18 cellular contexts compared by ENCODE assay signal in the genomic region with DNA sequence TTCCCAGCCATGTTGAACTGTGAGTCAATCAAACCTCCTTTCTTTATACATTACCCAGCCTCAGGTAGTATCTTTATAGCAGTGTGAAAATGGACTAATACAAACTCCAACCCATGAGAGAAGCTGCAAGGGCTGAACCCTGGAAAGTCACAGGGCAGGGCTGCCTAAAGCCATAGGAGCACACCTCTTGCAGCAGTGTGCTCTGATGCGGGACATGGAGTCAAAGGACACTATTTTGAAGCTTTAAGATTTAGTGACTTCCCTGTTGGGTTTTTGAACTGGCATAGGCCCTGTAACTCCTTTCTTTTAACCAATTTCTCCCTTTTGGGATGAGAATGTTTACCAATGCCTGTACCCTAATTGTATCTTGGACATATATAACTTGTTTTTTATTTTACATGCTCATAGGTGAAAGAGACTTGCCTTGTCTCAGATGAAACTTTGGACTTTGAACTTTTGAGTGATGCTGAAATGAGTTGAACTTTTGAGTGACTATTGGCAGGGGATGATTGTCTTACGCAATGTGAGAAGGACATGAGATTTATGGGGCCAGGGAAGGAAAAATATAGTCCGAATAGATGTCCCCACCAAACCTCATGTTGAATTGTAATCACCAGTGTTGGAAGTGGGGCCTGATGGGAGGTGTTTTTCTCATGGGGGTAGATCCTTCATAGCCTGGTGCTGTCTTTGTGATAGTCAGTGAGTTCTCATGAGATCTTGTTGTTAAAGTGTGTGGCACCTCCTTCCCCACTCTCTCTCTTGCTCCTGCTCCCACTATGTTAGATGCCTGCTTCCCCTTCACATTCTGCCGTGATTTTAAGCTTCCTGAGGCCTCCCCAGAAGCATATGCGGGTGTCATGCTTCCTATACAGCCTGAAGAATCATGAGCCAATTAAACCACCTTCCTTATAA.
DNase-seq lines count a peak whose midpoint lies in the region; ATAC-seq, FAIRE-seq and TF ChIP-seq lines count a peak whose summit lies in the region.
"Had no signal": no experiment of that assay in that cellular context is flagged by ENCODE, and none has a peak within 500 bp of the region (broad histone marks: within the 10 kb centered on the region; RNA-seq: fewer than 3 reads in every experiment).

No MANE protein-coding gene starts in this region.

- CTCF ChIA-PET in HepG2 (lab: Yijun Ruan, JAX; ENCODE audit: low intra/inter-chr PET ratio, low total read pairs): no interaction called here

- TF ChIP-seq RAD21 in HepG2 (CRISPR knock-in tag; IDR thresholded peaks at IDR 0.05): no peak

- no peak for TF ChIP-seq CTCF in HepG2 (CRISPR knock-in tag; IDR thresholded peaks at IDR 0.05)

- DNase-seq in NOMO-1 treated with DMSO at 0.1 percent for 48 hours (lab: John Stamatoyannopoulos, UW; ENCODE audit: unreplicated experiment) (peak; percentile 30), NOMO-1 (lab: John Stamatoyannopoulos, UW; ENCODE audit: unreplicated experiment in 2 of 2) (no peak), LoVo (ENCODE audit: low spot score) (peak; percentile 14), HepG2 (ENCODE audit: low spot score) (peak; percentile 32), small intestine (peak; percentile 47), DMS53 treated with DMSO at 0.1 percent for 48 hours (lab: John Stamatoyannopoulos, UW; ENCODE audit: unreplicated experiment) (no peak), NCI-H510A (lab: John Stamatoyannopoulos, UW) (no peak), NCI-H2171 (lab: John Stamatoyannopoulos, UW) (no peak)
- DNase-seq: CD8-positive, alpha-beta T cell; COR-L47; DND-41; GDM1; GOT3; H9 had no signal

- H3K4me2 ChIP-seq in HepG2 (ENCODE audit: low read depth, low read length): no peak overlapping the region

- no peak for TF ChIP-seq POLR2A in HepG2 (IDR thresholded peaks at IDR 0.05; ENCODE audit: insufficient read depth in 1 of 2, low read depth in 2 of 2, low read length in 2 of 2)

- no peaks in the 10 kb centered on the region for H4K20me1 ChIP-seq in HepG2 (ENCODE audit: insufficient read depth, low read length)

- in situ Hi-C loops in HepG2 (cut with HindIII; ENCODE audit: extremely low pct_ligation_motif_present, low pct_unique_long_range_greater_than_20kb): no loop called here

- WGBS in HepG2 (ENCODE audit: low lambda C conversion rate): 61% methylated on average over 5 of the region's 5 CpGs
- 50 to 71% (median 52%) methylated on average over 5 of the region's 5 CpGs for WGBS in small intestine, 3 donors

- H3K27ac ChIP-seq in HepG2 (ENCODE audit: extremely low read length, insufficient read depth, low read length) (no peak overlapping the region), small intestine (ENCODE audit: low read depth in 1 of 2, low read length in 1 of 2) (no peak overlapping the region)
- H3K27ac ChIP-seq: 22Rv1 had no signal

- intact Hi-C loops in HepG2 (cut with micrococcal nuclease; ENCODE audit: unreplicated experiment): no loop called here

- no peak overlapping the region for H3K9ac ChIP-seq in HepG2 (ENCODE audit: insufficient read depth, low read depth, low read length)

- no peaks in the 10 kb centered on the region for H3K36me3 ChIP-seq in HepG2 (replicated peaks in 1 of 2; ENCODE audit: control insufficient read depth in 1 of 2, insufficient read depth in 2 of 2, low read length in 2 of 2)
- H3K36me3 ChIP-seq in small intestine (ENCODE audit: control insufficient read depth in 2 of 2, insufficient read depth in 2 of 2, low read length in 2 of 2): no peaks in the 10 kb centered on the region

- H3K4me3 ChIP-seq in HepG2 (replicated peaks in 1 of 3; ENCODE audit: insufficient read depth in 1 of 3, low read depth in 2 of 3, low read length in 3 of 3) (no peak overlapping the region), small intestine (ENCODE audit: low read depth in 1 of 2, low read length in 2 of 2) (no peak overlapping the region)

- no peaks in the 10 kb centered on the region for H3K9me3 ChIP-seq in HepG2 (ENCODE audit: low read length)
- no peaks in the 10 kb centered on the region for H3K9me3 ChIP-seq in small intestine (ENCODE audit: control insufficient read depth, low read depth)

- FAIRE-seq in HepG2 (lab: Jason Lieb, UNC) (no peak), small intestine (lab: Jason Lieb, UNC) (no peak)
- FAIRE-seq: D721Med, GM12892, GM19239 had no signal

- no peaks in the 10 kb centered on the region for H3K79me2 ChIP-seq in HepG2 (ENCODE audit: insufficient read depth, low read length)

- peak in 1 of 2 experiments; percentile 44; a peak in 2 of 4 replicates for TF ChIP-seq EP300 in HepG2 (IDR thresholded peaks at IDR 0.05; ENCODE audit: low read depth in 2 of 2, low read length in 2 of 2)
- TF ChIP-seq EP300 in HepG2 (CRISPR knock-in tag; IDR thresholded peaks at IDR 0.05; ENCODE audit: borderline replicate concordance): no peak

- H2AFZ ChIP-seq in HepG2 (ENCODE audit: low read length): no peak overlapping the region

- no peak for ATAC-seq in HepG2
- ATAC-seq: CD8-positive, alpha-beta T cell had no signal

- H3K27me3 ChIP-seq in HepG2 (ENCODE audit: control insufficient read depth in 1 of 2, insufficient read depth in 2 of 2, low read length in 2 of 2) (no peaks in the 10 kb centered on the region), small intestine (ENCODE audit: control insufficient read depth in 2 of 2, insufficient read depth in 2 of 2, low read length in 2 of 2) (no peaks in the 10 kb centered on the region)

- H3K4me1 ChIP-seq in HepG2 (ENCODE audit: insufficient read depth, low read length): peaks cover 11% of the 10 kb centered on the region
- H3K4me1 ChIP-seq in small intestine (ENCODE audit: control insufficient read depth in 2 of 2, insufficient read depth in 1 of 2, low read depth in 1 of 2, low read length in 1 of 2): no peaks in the 10 kb centered on the region

- POLR2A ChIA-PET in HepG2 (lab: Yijun Ruan, JAX): no interaction called here

- BruUV-seq in HepG2 (replicated peaks; lab: Mats Ljungman, UMichigan): no TSS peak

TF ChIP-seq in HepG2, 621 proteins besides CTCF, POLR2A, EP300 and RAD21 (continues in another document):
- TF ChIP-seq HNF4A (CRISPR knock-in tag; IDR thresholded peaks at IDR 0.05): peak; percentile 85
- no peak for TF ChIP-seq POGZ (CRISPR knock-in tag; IDR thresholded peaks at IDR 0.05)
- 0 out of 2 replicates have a peak, but pooled peaks have one; percentile 42 for TF ChIP-seq HNF4G (IDR thresholded peaks at IDR 0.05; ENCODE audit: borderline replicate concordance, low read depth, low read length)
- TF ChIP-seq HNF4G (CRISPR knock-in tag; IDR thresholded peaks at IDR 0.05; ENCODE audit: borderline replicate concordance, low read depth): no peak
- TF ChIP-seq, protein P1, sequence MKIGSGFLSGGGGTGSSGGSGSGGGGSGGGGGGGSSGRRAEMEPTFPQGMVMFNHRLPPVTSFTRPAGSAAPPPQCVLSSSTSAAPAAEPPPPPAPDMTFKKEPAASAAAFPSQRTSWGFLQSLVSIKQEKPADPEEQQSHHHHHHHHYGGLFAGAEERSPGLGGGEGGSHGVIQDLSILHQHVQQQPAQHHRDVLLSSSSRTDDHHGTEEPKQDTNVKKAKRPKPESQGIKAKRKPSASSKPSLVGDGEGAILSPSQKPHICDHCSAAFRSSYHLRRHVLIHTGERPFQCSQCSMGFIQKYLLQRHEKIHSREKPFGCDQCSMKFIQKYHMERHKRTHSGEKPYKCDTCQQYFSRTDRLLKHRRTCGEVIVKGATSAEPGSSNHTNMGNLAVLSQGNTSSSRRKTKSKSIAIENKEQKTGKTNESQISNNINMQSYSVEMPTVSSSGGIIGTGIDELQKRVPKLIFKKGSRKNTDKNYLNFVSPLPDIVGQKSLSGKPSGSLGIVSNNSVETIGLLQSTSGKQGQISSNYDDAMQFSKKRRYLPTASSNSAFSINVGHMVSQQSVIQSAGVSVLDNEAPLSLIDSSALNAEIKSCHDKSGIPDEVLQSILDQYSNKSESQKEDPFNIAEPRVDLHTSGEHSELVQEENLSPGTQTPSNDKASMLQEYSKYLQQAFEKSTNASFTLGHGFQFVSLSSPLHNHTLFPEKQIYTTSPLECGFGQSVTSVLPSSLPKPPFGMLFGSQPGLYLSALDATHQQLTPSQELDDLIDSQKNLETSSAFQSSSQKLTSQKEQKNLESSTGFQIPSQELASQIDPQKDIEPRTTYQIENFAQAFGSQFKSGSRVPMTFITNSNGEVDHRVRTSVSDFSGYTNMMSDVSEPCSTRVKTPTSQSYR (CRISPR knock-in tag; IDR thresholded peaks at IDR 0.05; ENCODE audit: borderline replicate concordance): no peak
- no peak for TF ChIP-seq SMARCE1 (IDR thresholded peaks at IDR 0.05; ENCODE audit: borderline replicate concordance)
- TF ChIP-seq, protein P2, sequence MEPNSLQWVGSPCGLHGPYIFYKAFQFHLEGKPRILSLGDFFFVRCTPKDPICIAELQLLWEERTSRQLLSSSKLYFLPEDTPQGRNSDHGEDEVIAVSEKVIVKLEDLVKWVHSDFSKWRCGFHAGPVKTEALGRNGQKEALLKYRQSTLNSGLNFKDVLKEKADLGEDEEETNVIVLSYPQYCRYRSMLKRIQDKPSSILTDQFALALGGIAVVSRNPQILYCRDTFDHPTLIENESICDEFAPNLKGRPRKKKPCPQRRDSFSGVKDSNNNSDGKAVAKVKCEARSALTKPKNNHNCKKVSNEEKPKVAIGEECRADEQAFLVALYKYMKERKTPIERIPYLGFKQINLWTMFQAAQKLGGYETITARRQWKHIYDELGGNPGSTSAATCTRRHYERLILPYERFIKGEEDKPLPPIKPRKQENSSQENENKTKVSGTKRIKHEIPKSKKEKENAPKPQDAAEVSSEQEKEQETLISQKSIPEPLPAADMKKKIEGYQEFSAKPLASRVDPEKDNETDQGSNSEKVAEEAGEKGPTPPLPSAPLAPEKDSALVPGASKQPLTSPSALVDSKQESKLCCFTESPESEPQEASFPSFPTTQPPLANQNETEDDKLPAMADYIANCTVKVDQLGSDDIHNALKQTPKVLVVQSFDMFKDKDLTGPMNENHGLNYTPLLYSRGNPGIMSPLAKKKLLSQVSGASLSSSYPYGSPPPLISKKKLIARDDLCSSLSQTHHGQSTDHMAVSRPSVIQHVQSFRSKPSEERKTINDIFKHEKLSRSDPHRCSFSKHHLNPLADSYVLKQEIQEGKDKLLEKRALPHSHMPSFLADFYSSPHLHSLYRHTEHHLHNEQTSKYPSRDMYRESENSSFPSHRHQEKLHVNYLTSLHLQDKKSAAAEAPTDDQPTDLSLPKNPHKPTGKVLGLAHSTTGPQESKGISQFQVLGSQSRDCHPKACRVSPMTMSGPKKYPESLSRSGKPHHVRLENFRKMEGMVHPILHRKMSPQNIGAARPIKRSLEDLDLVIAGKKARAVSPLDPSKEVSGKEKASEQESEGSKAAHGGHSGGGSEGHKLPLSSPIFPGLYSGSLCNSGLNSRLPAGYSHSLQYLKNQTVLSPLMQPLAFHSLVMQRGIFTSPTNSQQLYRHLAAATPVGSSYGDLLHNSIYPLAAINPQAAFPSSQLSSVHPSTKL (CRISPR knock-in tag; IDR thresholded peaks at IDR 0.05): peak; percentile 54
- peak; percentile 61 for TF ChIP-seq CEBPG (CRISPR knock-in tag; IDR thresholded peaks at IDR 0.05)
- peak; percentile 50; the same call in 1 of the 2 replicates for TF ChIP-seq ZMYM4 (CRISPR knock-in tag; IDR thresholded peaks at IDR 0.05)
- TF ChIP-seq, protein P3, sequence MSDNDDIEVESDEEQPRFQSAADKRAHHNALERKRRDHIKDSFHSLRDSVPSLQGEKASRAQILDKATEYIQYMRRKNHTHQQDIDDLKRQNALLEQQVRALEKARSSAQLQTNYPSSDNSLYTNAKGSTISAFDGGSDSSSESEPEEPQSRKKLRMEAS (IDR thresholded peaks at IDR 0.05): no peak

Comparison
In these comparisons a context has a peak if more than half of its experiments do, and no peak if none do; other contexts are left out.
1. DNase-seq: peak in NOMO-1 treated with DMSO at 0.1 percent for 48 hours (single experiment), LoVo (single experiment), HepG2 (single experiment) and small intestine (single experiment); none in NOMO-1 (0 of 2), DMS53 treated with DMSO at 0.1 percent for 48 hours (single experiment), NCI-H510A (single experiment) and NCI-H2171 (single experiment).